ENCODE assay signal across 1 cellular context in the genomic region with DNA sequence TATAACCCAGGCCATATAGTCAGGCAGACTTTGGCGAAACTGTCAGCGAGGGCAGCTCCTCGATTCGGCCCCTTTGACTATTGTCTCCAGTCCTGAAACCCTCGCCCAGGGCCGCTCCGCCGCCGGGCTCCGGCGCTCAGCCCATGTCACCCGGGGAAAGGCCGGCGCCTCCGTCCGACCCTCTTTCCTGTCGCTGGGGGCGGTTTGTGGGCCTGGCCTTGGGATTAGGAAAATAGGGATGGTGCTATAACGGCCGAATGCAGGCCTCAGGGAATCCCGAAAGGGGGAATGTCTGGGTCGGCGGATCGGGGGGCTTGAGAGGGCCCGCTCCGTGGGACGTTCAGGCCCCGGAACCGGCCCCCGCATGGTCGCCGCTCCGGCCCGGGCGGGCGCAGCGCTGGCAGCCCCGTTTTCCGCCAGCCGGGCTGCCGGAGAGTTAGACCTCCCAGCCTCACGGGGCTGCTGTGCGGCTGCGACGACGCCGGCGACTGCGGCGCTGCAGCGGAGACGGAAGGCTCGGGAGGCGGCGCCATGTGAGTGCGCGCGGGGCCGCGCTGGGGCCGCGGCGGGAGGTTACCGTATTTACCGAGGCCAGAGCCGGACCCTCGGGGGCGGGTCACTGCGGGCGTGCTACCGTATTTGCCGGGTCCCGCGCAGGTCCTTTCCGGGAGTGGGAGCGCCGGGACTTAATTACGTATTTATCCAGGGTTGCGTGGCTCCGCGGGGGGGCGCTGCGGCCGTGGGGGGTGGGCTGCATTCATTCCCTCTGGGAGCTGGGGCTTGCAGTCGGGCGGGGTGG.
TF ChIP-seq lines count a peak whose summit lies in the region.

No MANE protein-coding gene starts in this region.

TF ChIP-seq in HCT116, 20 proteins besides CTCF, POLR2A, EP300 and RAD21 (continued from another document):
- TF ChIP-seq, protein P1, sequence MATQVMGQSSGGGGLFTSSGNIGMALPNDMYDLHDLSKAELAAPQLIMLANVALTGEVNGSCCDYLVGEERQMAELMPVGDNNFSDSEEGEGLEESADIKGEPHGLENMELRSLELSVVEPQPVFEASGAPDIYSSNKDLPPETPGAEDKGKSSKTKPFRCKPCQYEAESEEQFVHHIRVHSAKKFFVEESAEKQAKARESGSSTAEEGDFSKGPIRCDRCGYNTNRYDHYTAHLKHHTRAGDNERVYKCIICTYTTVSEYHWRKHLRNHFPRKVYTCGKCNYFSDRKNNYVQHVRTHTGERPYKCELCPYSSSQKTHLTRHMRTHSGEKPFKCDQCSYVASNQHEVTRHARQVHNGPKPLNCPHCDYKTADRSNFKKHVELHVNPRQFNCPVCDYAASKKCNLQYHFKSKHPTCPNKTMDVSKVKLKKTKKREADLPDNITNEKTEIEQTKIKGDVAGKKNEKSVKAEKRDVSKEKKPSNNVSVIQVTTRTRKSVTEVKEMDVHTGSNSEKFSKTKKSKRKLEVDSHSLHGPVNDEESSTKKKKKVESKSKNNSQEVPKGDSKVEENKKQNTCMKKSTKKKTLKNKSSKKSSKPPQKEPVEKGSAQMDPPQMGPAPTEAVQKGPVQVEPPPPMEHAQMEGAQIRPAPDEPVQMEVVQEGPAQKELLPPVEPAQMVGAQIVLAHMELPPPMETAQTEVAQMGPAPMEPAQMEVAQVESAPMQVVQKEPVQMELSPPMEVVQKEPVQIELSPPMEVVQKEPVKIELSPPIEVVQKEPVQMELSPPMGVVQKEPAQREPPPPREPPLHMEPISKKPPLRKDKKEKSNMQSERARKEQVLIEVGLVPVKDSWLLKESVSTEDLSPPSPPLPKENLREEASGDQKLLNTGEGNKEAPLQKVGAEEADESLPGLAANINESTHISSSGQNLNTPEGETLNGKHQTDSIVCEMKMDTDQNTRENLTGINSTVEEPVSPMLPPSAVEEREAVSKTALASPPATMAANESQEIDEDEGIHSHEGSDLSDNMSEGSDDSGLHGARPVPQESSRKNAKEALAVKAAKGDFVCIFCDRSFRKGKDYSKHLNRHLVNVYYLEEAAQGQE (IDR thresholded peaks at IDR 0.05; ENCODE audit: low read depth) = no peak
- TF ChIP-seq JUND (IDR thresholded peaks at IDR 0.05) (no peak), EZH2phosphoT487 (IDR thresholded peaks at IDR 0.05; ENCODE audit: borderline replicate concordance) (no peak), EZH2 (IDR thresholded peaks at IDR 0.05) (no peak), ELF1 (IDR thresholded peaks at IDR 0.05; ENCODE audit: borderline replicate concordance, low read depth) (no peak), ZNF274 (IDR thresholded peaks at IDR 0.05; ENCODE audit: low read depth, low read length) (no peak), ZFX (IDR thresholded peaks at IDR 0.05) (peak; percentile 92), YY1 (IDR thresholded peaks at IDR 0.05; ENCODE audit: extremely low read depth, insufficient replicate concordance, low read depth, low read length) (peak; percentile 91), POLR2AphosphoS5 (IDR thresholded peaks at IDR 0.05; ENCODE audit: low read depth, low read length) (peak; percentile 87), TCF7L2 (IDR thresholded peaks at IDR 0.05; ENCODE audit: borderline replicate concordance, extremely low read depth, insufficient read depth, insufficient read length) (peak; percentile 65)
- TF ChIP-seq, protein P2, sequence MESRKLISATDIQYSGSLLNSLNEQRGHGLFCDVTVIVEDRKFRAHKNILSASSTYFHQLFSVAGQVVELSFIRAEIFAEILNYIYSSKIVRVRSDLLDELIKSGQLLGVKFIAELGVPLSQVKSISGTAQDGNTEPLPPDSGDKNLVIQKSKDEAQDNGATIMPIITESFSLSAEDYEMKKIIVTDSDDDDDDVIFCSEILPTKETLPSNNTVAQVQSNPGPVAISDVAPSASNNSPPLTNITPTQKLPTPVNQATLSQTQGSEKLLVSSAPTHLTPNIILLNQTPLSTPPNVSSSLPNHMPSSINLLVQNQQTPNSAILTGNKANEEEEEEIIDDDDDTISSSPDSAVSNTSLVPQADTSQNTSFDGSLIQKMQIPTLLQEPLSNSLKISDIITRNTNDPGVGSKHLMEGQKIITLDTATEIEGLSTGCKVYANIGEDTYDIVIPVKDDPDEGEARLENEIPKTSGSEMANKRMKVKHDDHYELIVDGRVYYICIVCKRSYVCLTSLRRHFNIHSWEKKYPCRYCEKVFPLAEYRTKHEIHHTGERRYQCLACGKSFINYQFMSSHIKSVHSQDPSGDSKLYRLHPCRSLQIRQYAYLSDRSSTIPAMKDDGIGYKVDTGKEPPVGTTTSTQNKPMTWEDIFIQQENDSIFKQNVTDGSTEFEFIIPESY (IDR thresholded peaks at IDR 0.05; ENCODE audit: extremely low read depth, insufficient replicate concordance, low read length) = peak; percentile 64
